ENCODE assay signal across 16 cellular contexts in genomic region chr15:60633426-60633968, GRCh38.
"Had no signal": no experiment of that assay in that cellular context is flagged by ENCODE, and none has a peak within 500 bp of the region (broad histone marks: within the 10 kb centered on the region; RNA-seq: fewer than 3 reads in every experiment).

No MANE protein-coding gene starts in this region.

- DNase-seq: activated CD4-positive, alpha-beta T cell treated with anti-CD3 and anti-CD28 coated beads for 1 hour; activated CD4-positive, alpha-beta T cell treated with anti-CD3 and anti-CD28 coated beads, Interleukin-2, amount 50 U/mL, for 48 hours; activated CD8-positive, alpha-beta memory T cell treated with anti-CD3 and anti-CD28 coated beads, Interleukin-2, amount 10 ng/mL, durations not matched to agents 7 days and 5 days; activated effector memory CD4-positive, alpha-beta T cell treated with anti-CD3 and anti-CD28 coated beads, Interleukin-2, amount 50 U/mL, for 16 hours; activated T-cell treated with anti-CD3 and anti-CD28 coated beads, Interleukin-2, amount 50 U/mL, for 24 hours; amniotic stem cell; endodermal cell; erythroblast; kidney; pancreas; stimulated activated CD4-positive, alpha-beta T cell treated with anti-CD3 and anti-CD28 coated beads, Interleukin-4, amount 100 ng/mL, for 1 hour; stimulated activated CD8-positive, alpha-beta memory T cell treated with anti-CD3 and anti-CD28 coated beads, Interleukin-4, amount 100 ng/mL, for 48 hours; testis had no signal

- H3K4me3 ChIP-seq: hepatocyte, neural progenitor cell, pancreas, testis had no signal

- H3K27ac ChIP-seq: hepatocyte, neural progenitor cell, pancreas, testis had no signal

- ATAC-seq: activated CD8-positive, alpha-beta memory T cell treated with anti-CD3 and anti-CD28 coated beads, Interleukin-2, amount 10 ng/mL, durations not matched to agents 7 days and 5 days; activated naive CD4-positive, alpha-beta T cell treated with anti-CD3 and anti-CD28 coated beads, Interleukin-2, amount 50 U/mL, for 72 hours had no signal

- H3K9me3 ChIP-seq: pancreas, testis had no signal

- FAIRE-seq: kidney, pancreas had no signal

- H3K27me3 ChIP-seq: hepatocyte, neural progenitor cell, pancreas, testis had no signal

- H3K4me2 ChIP-seq: hepatocyte, neural progenitor cell had no signal

- H3K4me1 ChIP-seq: neural progenitor cell, pancreas, testis had no signal

- H3K36me3 ChIP-seq: neural progenitor cell, pancreas had no signal
